ENCODE assay signal across 11 cellular contexts in the genomic region with DNA sequence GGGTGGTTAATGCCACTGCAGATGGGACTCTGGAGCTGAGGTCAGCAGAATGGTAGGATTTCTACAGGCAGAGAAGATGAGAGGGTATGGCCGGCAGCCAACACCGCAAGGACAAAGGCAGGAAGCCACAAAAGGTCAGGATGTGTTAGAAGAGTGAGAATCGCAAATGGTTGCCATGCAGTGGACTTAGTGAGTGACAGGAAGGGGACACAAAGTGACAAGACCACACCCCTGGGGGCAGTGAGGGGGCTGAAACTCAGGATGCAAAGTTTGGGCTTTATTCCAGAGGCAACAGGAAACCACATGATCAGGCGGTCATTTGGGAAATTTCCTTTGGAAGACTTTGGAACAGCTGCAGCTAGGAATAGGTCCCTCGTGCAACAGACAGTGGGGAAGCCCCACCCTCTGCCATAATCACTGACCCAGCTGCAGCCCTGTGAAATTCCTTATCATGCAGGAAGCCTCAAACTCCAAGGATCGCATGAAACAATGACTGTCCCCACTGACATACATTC. TPM values are rescaled to one million over a fixed set of nuclear protein-coding genes. Genes with fewer than 3 reads are reported as not detected.
A peak's percentile ranks its signal among the peaks of the same experiment; 100 is the strongest.
DNase-seq lines count a peak whose midpoint lies in the region; ATAC-seq, FAIRE-seq and TF ChIP-seq lines count a peak whose summit lies in the region.
"Had no signal": no experiment of that assay in that cellular context is flagged by ENCODE, and none has a peak within 500 bp of the region (broad histone marks: within the 10 kb centered on the region; RNA-seq: fewer than 3 reads in every experiment).

No MANE protein-coding gene starts in this region.

- no peak overlapping the region for H3K27ac Mint-ChIP-seq in Calu3 (ENCODE audit: unreplicated experiment)
- H3K27ac Mint-ChIP-seq: CD4-positive, CD25-positive, alpha-beta regulatory T cell; T-helper 1 cell treated with Interleukin-12 subunit alpha and Interleukin-12 subunit beta and Interleukin-4 antibody, amounts not matched to agents 30 μg/mL and 1 μg/mL, for 36 hours had no signal

- peak; percentile 81 to 88 (median 84) for ATAC-seq in right lobe of liver
- no peak for ATAC-seq in GM19463 (IDR thresholded peaks at IDR 0.05; ENCODE audit: unreplicated experiment)

- no peaks in the 10 kb centered on the region for H3K36me3 Mint-ChIP-seq in Calu3 (ENCODE audit: insufficient read depth, unreplicated experiment)

- TF ChIP-seq CTCF in AG10803 (conservative IDR thresholded peaks at IDR 0.05; ENCODE audit: low read length): no peak
- TF ChIP-seq CTCF in bronchial epithelial cell (IDR thresholded peaks at IDR 0.05; ENCODE audit: insufficient read depth, low read length, severe bottlenecking): no peak
- no peak for TF ChIP-seq CTCF in right lobe of liver (IDR thresholded peaks at IDR 0.05)
- TF ChIP-seq CTCF in Calu3 (IDR thresholded peaks at IDR 0.05; ENCODE audit: unreplicated experiment): no peak

- H3K27me3 ChIP-seq in bronchial epithelial cell (ENCODE audit: control insufficient read depth, insufficient read depth, low read length) (no peaks in the 10 kb centered on the region), right lobe of liver (no peaks in the 10 kb centered on the region)

- no peaks in the 10 kb centered on the region for H3K9me3 ChIP-seq in right lobe of liver

- intact Hi-C loops in right lobe of liver (cut with DNase I): no loop called here
- intact Hi-C loops in Calu3 (cut with micrococcal nuclease; ENCODE audit: unreplicated experiment): no loop called here

- H3K4me3 ChIP-seq in AG10803 (ENCODE audit: low read length) (no peak overlapping the region), bronchial epithelial cell (ENCODE audit: low read depth, low read length) (no peak overlapping the region), right lobe of liver (no peak overlapping the region)

- no peaks in the 10 kb centered on the region for H3K27me3 Mint-ChIP-seq in Calu3 (ENCODE audit: unreplicated experiment)
- H3K27me3 Mint-ChIP-seq: CD4-positive, CD25-positive, alpha-beta regulatory T cell had no signal

- no peak for TF ChIP-seq POLR2A in right lobe of liver (IDR thresholded peaks at IDR 0.05)

- CTCF ChIA-PET in Calu3 (lab: Charles Lee): no interaction called here

- H3K27ac ChIP-seq in right lobe of liver: no peak overlapping the region

- H3K4me1 Mint-ChIP-seq in Calu3 (ENCODE audit: low read depth, unreplicated experiment): no peaks in the 10 kb centered on the region

- DNase-seq in AG10803 (ENCODE audit: low read depth) (peak; percentile 39), NCI-H1092 (lab: John Stamatoyannopoulos, UW) (peak; percentile 24), bronchial epithelial cell (ENCODE audit: low read depth) (no peak), right lobe of liver (peak in 2 of 3 donors; percentile 38 to 53), Calu3 (no peak), putamen (ENCODE audit: low spot score) (no peak), NCI-H1694 (lab: John Stamatoyannopoulos, UW) (no peak)
- DNase-seq: CD4-positive, CD25-positive, alpha-beta regulatory T cell had no signal

- 33% methylated on average over 5 of the region's 6 CpGs for WGBS in right lobe of liver (ENCODE audit: insufficient coverage, low coverage, low lambda C conversion rate, missing lambda C conversion rate)

- no peaks in the 10 kb centered on the region for H3K4me1 ChIP-seq in right lobe of liver

- H3K4me3 Mint-ChIP-seq in Calu3 (ENCODE audit: low read depth, unreplicated experiment): no peak overlapping the region
- H3K4me3 Mint-ChIP-seq: CD4-positive, CD25-positive, alpha-beta regulatory T cell; T-helper 1 cell treated with Interleukin-12 subunit alpha and Interleukin-12 subunit beta and Interleukin-4 antibody, amounts not matched to agents 30 μg/mL and 1 μg/mL, for 36 hours had no signal

- peak; percentile 32 for FAIRE-seq in bronchial epithelial cell (lab: Jason Lieb, UNC)
- FAIRE-seq: islet of Langerhans had no signal

- no peaks in the 10 kb centered on the region for H3K9me3 Mint-ChIP-seq in Calu3 (ENCODE audit: low read depth, unreplicated experiment)

- no peaks in the 10 kb centered on the region for H3K36me3 ChIP-seq in bronchial epithelial cell (ENCODE audit: control insufficient read depth, insufficient read depth, low read length)
- peaks cover 0 to 5% (median 0%) of the 10 kb centered on the region in 4 donors for H3K36me3 ChIP-seq in right lobe of liver

- no TSS peak for BruUV-seq in Calu3 (replicated peaks; lab: Mats Ljungman, UMichigan)

RNA-seq across cellular contexts. Expression of gene CCDC180, which starts 14.2 kb away (rescaled TPM):
- total RNA-seq in bronchial epithelial cell: under 0.01 and 0.13 TPM in 2 replicates
- 1 to 10 TPM in 3 of 6 experiments, under 1 TPM in 3; 0.31 to 1.5 (median 1.0) TPM for total RNA-seq in right lobe of liver
- total RNA-seq in Calu3 (2022): 3.0 and 6.3 TPM in 2 replicates

Comparison
In these comparisons a context has a peak if more than half of its experiments do, and no peak if none do; other contexts are left out.
1. DNase-seq: peak in AG10803 (single experiment), NCI-H1092 (single experiment) and right lobe of liver (2 of 3); none in bronchial epithelial cell (single experiment), Calu3 (single experiment), putamen (single experiment) and NCI-H1694 (single experiment).